Comparison of ENCODE assay signal across 9 cellular contexts in the genomic region with DNA sequence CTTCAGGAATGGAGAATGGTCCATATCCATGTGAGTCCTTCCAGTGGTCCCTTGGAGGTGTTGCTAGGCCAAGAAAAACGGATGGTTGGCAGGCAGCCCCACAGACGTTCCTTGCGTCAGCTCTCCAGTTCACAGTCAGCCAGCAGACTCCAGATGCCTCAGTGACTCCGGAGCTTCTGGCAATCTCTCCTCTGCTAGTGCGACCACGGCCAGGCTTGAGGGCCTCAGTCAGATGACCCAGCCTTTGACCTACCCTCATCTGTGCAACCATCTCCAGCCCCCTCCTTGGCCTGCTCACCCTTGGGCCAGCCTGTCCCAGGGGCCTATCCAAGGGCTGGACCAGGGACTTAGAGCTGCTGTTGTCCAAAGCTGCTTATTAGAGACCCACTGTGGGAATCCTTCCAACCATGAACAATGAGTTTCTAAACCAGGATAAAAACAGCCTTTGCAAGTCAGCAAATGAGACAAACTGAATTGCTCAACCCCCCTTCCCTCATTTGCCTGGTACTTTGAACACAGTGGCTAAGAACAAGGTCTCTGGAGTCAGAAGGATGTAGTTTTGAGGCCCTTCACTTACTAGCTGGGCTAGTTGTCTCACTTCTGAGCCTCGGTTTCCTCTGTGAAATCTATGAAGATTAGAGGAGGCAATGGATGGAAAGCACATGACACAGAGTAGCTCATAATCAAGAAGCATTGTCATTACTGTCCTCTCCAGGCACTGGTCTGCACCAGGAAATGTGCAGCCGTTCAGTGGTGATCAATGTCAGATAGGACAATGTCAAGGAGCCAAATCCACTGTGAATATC. TPM values are rescaled to one million over a fixed set of nuclear protein-coding genes. Genes with fewer than 3 reads are reported as not detected.
DNase-seq lines count a peak whose midpoint lies in the region.
"Had no signal": no experiment of that assay in that cellular context is flagged by ENCODE, and none has a peak within 500 bp of the region (broad histone marks: within the 10 kb centered on the region; RNA-seq: fewer than 3 reads in every experiment).

No MANE protein-coding gene starts in this region.

- H3K4me3 ChIP-seq in esophagus (ENCODE audit: low read depth in 1 of 2, low read length in 2 of 2) = no peak overlapping the region
- H3K4me3 ChIP-seq in mesenchymal stem cell (ENCODE audit: insufficient read depth in 1 of 2, low read depth in 1 of 2, low read length in 2 of 2) = peak overlapping the region in 1 of 2 experiments; percentile 42
- H3K4me3 ChIP-seq in subcutaneous abdominal adipose tissue (ENCODE audit: low read depth in 1 of 5, low read length in 5 of 5) = peak overlapping the region in 1 of 5 donors; percentile 16

- WGBS in esophagus, 2 donors = 64 to 66% methylated on average over 8 of the region's 8 CpGs
- WGBS in mesenchymal stem cell = 85% methylated on average over 8 of the region's 8 CpGs

- H3K9ac ChIP-seq in mesenchymal stem cell (ENCODE audit: low read length) (peak overlapping the region; percentile 56), subcutaneous abdominal adipose tissue (ENCODE audit: low read length in 5 of 5) (no peak overlapping the region)

- no peak overlapping the region for H3K4me2 ChIP-seq in mesenchymal stem cell (ENCODE audit: low read length, poor library complexity, severe bottlenecking)

- no peak overlapping the region for H2AFZ ChIP-seq in mesenchymal stem cell (ENCODE audit: low read depth, low read length)

- H4K8ac ChIP-seq in mesenchymal stem cell (ENCODE audit: low read length) = no peak overlapping the region

- peaks cover 4% of the 10 kb centered on the region for H3K79me1 ChIP-seq in mesenchymal stem cell (replicated peaks; ENCODE audit: low read length, poor library complexity, severe bottlenecking)

- H3K23ac ChIP-seq in mesenchymal stem cell (ENCODE audit: low read length in 2 of 2) = no peak overlapping the region

- H3K4ac ChIP-seq in mesenchymal stem cell (ENCODE audit: low read depth in 1 of 2, low read length in 2 of 2) = no peak overlapping the region

- DNase-seq in NCI-H446 treated with DMSO at 0.1 percent for 48 hours (lab: John Stamatoyannopoulos, UW) (peak; percentile 59), mesenchymal stem cell (no peak), NCI-H1694 (lab: John Stamatoyannopoulos, UW) (no peak), epidermal melanocyte (ENCODE audit: insufficient read length, low spot score) (no peak), NCI-H524 (lab: John Stamatoyannopoulos, UW) (no peak)
- DNase-seq in activated CD4-positive, alpha-beta T cell treated with anti-CD3 and anti-CD28 coated beads, Interleukin-2, amount 50 U/mL, for 1 hour = no peak
- DNase-seq: foreskin melanocyte had no signal

- H3K14ac ChIP-seq in mesenchymal stem cell (ENCODE audit: low read length in 2 of 2) = no peak overlapping the region

- H3K9me3 ChIP-seq in esophagus (ENCODE audit: control insufficient read depth in 2 of 2, insufficient read depth in 1 of 2, low read depth in 1 of 2, low read length in 1 of 2) (peaks cover 0 to 2% of the 10 kb centered on the region in 2 donors), mesenchymal stem cell (ENCODE audit: control insufficient read depth, low read length) (no peaks in the 10 kb centered on the region), subcutaneous abdominal adipose tissue (ENCODE audit: control insufficient read depth in 5 of 5, low read length in 5 of 5) (peaks cover 0 to 2% (median 0%) of the 10 kb centered on the region in 5 donors)

- no peak overlapping the region for H2BK120ac ChIP-seq in mesenchymal stem cell (ENCODE audit: low read depth, low read length)

- H3K4me1 ChIP-seq in esophagus (ENCODE audit: control insufficient read depth in 2 of 2, insufficient read depth in 2 of 2, low read length in 1 of 2) = peaks cover 2% of the 10 kb centered on the region in 2 donors
- H3K4me1 ChIP-seq in mesenchymal stem cell (ENCODE audit: control insufficient read depth, insufficient read depth, low read depth, low read length) = no peaks in the 10 kb centered on the region
- H3K4me1 ChIP-seq in subcutaneous abdominal adipose tissue (ENCODE audit: control insufficient read depth in 5 of 5, insufficient read depth in 5 of 5, low read length in 5 of 5) = peaks cover 7 to 29% (median 18%) of the 10 kb centered on the region in 5 donors

- H3K27ac ChIP-seq in esophagus (ENCODE audit: low read depth in 2 of 2, low read length in 1 of 2) (peak overlapping the region; percentile 38 to 56), mesenchymal stem cell (ENCODE audit: low read length, poor library complexity, severe bottlenecking) (no peak overlapping the region), subcutaneous abdominal adipose tissue (ENCODE audit: low read depth, low read length) (peak overlapping the region; percentile 59)

- H3K27me3 ChIP-seq in esophagus (ENCODE audit: control insufficient read depth in 1 of 2, insufficient read depth in 2 of 2, low read length in 2 of 2) = no peaks in the 10 kb centered on the region
- no peaks in the 10 kb centered on the region for H3K27me3 ChIP-seq in mesenchymal stem cell (ENCODE audit: control insufficient read depth in 1 of 2, insufficient read depth in 1 of 2, low read length in 2 of 2)
- no peaks in the 10 kb centered on the region for H3K27me3 ChIP-seq in subcutaneous abdominal adipose tissue (ENCODE audit: control insufficient read depth in 5 of 5, insufficient read depth in 4 of 5, low read length in 5 of 5)

- peak overlapping the region; percentile 3 for H2BK15ac ChIP-seq in mesenchymal stem cell (ENCODE audit: low read depth, poor library complexity, severe bottlenecking)

- no peak overlapping the region for H2AK5ac ChIP-seq in mesenchymal stem cell (ENCODE audit: low read length, severe bottlenecking)

- H3K36me3 ChIP-seq in esophagus (ENCODE audit: control insufficient read depth in 2 of 2, insufficient read depth in 2 of 2, low read length in 1 of 2) (peaks cover 8 to 12% of the 10 kb centered on the region in 2 donors), mesenchymal stem cell (ENCODE audit: control insufficient read depth in 1 of 2, insufficient read depth in 2 of 2, low read depth in 1 of 2, low read length in 2 of 2) (peaks cover 28 to 31% of the 10 kb centered on the region in 2 experiments), subcutaneous abdominal adipose tissue (ENCODE audit: control insufficient read depth in 5 of 5, insufficient read depth in 5 of 5, low read length in 5 of 5) (peaks cover 0 to 27% (median 22%) of the 10 kb centered on the region in 5 donors)

- no peak overlapping the region for H2BK12ac ChIP-seq in mesenchymal stem cell (ENCODE audit: low read length in 2 of 2)

- H4K91ac ChIP-seq in mesenchymal stem cell (ENCODE audit: low read length) = no peak overlapping the region

- no peak overlapping the region for H3K18ac ChIP-seq in mesenchymal stem cell (ENCODE audit: low read depth in 1 of 2, low read length in 2 of 2)

- no peak overlapping the region for H2BK5ac ChIP-seq in mesenchymal stem cell (ENCODE audit: low read depth, low read length, poor library complexity, severe bottlenecking)

RNA-seq across cellular contexts. Expression of a gene that starts 44.8 kb away (rescaled TPM):
- polyA plus RNA-seq in esophagus = 10 to 100 TPM; 45.5 to 51.7 TPM
- 146 TPM for polyA plus RNA-seq in mesenchymal stem cell (2013, experiment 1 of 2)
- polyA plus RNA-seq in mesenchymal stem cell (2013, experiment 2 of 2) = 155 TPM
